Comparison of ENCODE assay signal across 9 cellular contexts in the genomic region with DNA sequence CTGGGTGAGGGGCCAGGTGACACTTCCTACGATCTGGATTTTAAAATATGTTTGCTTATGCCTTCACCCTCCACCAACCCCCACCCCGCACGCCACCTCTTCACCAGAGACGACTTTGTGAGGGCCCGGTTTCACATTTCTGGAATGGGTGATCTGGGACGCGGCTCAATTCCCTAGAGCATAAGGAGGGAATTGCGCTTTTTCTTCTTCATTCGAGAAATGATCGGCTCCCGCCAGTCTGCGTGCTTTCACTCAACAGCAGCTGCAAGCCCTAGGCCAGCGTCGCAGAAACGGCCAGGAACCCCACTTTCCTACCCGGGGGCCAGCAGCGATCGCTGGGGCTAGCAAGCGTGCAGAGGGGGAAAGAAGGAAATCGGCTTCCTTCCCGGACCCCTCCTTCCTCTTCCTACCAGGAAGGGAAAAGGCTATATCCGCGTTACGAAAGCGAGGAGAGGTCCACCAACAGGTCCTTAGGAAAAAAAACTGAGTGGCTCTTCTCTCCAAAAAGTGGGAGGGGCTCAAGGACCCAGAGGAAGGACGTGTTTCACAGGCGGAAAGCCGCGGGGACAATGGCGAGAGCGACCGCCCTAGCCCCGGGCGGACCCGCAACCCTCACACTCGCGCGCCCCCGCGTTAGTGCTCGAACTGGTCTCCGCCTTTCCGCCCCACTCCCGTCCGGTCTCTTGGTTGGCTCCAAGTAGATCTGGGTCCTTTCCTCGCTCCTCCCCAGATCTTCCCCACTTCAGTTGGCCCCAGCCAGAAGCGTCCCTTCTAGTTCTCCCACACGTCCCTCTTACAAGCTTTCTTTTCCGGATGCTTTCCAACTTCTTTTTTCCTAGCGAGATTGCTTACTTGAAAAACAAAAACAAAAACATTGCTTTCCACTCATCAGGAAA. TPM values are rescaled to one million over a fixed set of nuclear protein-coding genes. Genes with fewer than 3 reads are reported as not detected.
DNase-seq lines count a peak whose midpoint lies in the region; ATAC-seq and TF ChIP-seq lines count a peak whose summit lies in the region.
"Had no signal": no experiment of that assay in that cellular context is flagged by ENCODE, and none has a peak within 500 bp of the region (broad histone marks: within the 10 kb centered on the region; RNA-seq: fewer than 3 reads in every experiment).

No MANE protein-coding gene starts in this region.

- peaks cover 36% of the 10 kb centered on the region for H3K4me1 Mint-ChIP-seq in activated T-cell treated with anti-CD3 and anti-CD28 coated beads, Interleukin-2, amount 50 U/mL, for 24 hours (ENCODE audit: low read depth)
- peaks cover 29% of the 10 kb centered on the region for H3K4me1 Mint-ChIP-seq in T-helper 17 cell

- under 1% methylated on average over 47 of the region's 50 CpGs for WGBS in suprapubic skin

- peak in 1 of 2 donors; percentile 68 for TF ChIP-seq POLR2A in suprapubic skin (IDR thresholded peaks at IDR 0.05)

- H3K27ac Mint-ChIP-seq in activated T-cell treated with anti-CD3 and anti-CD28 coated beads, Interleukin-2, amount 50 U/mL, for 24 hours, result no peak overlapping the region
- H3K27ac Mint-ChIP-seq in T-helper 17 cell, result no peak overlapping the region

- TF ChIP-seq EP300 in suprapubic skin (IDR thresholded peaks at IDR 0.05), result no peak

- peaks cover 32% of the 10 kb centered on the region for H3K4me1 ChIP-seq in suprapubic skin

- no peaks in the 10 kb centered on the region for H3K36me3 Mint-ChIP-seq in activated T-cell treated with anti-CD3 and anti-CD28 coated beads, Interleukin-2, amount 50 U/mL, for 24 hours (ENCODE audit: low read depth)
- H3K36me3 Mint-ChIP-seq in T-helper 17 cell (ENCODE audit: low read depth), result peaks cover 14% of the 10 kb centered on the region

- H3K4me3 Mint-ChIP-seq in activated T-cell treated with anti-CD3 and anti-CD28 coated beads, Interleukin-2, amount 50 U/mL, for 24 hours, result peak overlapping the region; percentile 65
- H3K4me3 Mint-ChIP-seq in T-helper 17 cell, result peak overlapping the region; percentile 85

- H3K9me3 ChIP-seq in T-helper 17 cell (ENCODE audit: control insufficient read depth, low read length, poor library complexity, severe bottlenecking), result no peaks in the 10 kb centered on the region
- no peaks in the 10 kb centered on the region for H3K9me3 ChIP-seq in suprapubic skin
- H3K9me3 ChIP-seq: neutrophil had no signal

- peak overlapping the region; percentile 90 for H3K27ac ChIP-seq in suprapubic skin
- H3K27ac ChIP-seq: neutrophil had no signal

- TF ChIP-seq CTCF in suprapubic skin (IDR thresholded peaks at IDR 0.05), result no peak

- H3K27me3 ChIP-seq in suprapubic skin, result no peaks in the 10 kb centered on the region

- DNase-seq in activated T-cell treated with anti-CD3 and anti-CD28 coated beads, Interleukin-2, amount 50 U/mL, for 24 hours, result peak; percentile 32
- no peak for DNase-seq in activated T-cell treated with anti-CD3 and anti-CD28 coated beads, Interleukin-2, amount 50 U/mL, for 1 hour
- DNase-seq in T-helper 17 cell (no peak), epidermal melanocyte (ENCODE audit: insufficient read length, low spot score) (peak; percentile 46), medulla oblongata (ENCODE audit: extremely low spot score) (peak; percentile 83), suprapubic skin (ENCODE audit: low spot score in 2 of 2) (peak; percentile 93), HT-29 (ENCODE audit: low spot score) (no peak)

- no peaks in the 10 kb centered on the region for H3K36me3 ChIP-seq in suprapubic skin
- H3K36me3 ChIP-seq: neutrophil had no signal

- no peaks in the 10 kb centered on the region for H3K9me3 Mint-ChIP-seq in activated T-cell treated with anti-CD3 and anti-CD28 coated beads, Interleukin-2, amount 50 U/mL, for 24 hours

- peak overlapping the region; percentile 82 for H3K4me3 ChIP-seq in suprapubic skin

- H3K27me3 Mint-ChIP-seq in activated T-cell treated with anti-CD3 and anti-CD28 coated beads, Interleukin-2, amount 50 U/mL, for 24 hours, result peaks cover 80% of the 10 kb centered on the region
- peaks cover 67% of the 10 kb centered on the region for H3K27me3 Mint-ChIP-seq in T-helper 17 cell

- ATAC-seq in T-helper 17 cell, result no peak
- no peak for ATAC-seq in GM18861 (IDR thresholded peaks at IDR 0.05; ENCODE audit: unreplicated experiment)

RNA-seq across cellular contexts. Expression of a gene that starts 1.1 kb away (rescaled TPM):
- total RNA-seq in T-helper 17 cell, result not detected
- 10 to 100 TPM; 21.2 to 29.2 (median 22.5) TPM for total RNA-seq in suprapubic skin
- not detected in 2 replicates for total RNA-seq in HT-29 (2014; rRNA removed; shearing (Covaris generic))

Comparison
In these comparisons a context has a peak if more than half of its experiments do, and no peak if none do; other contexts are left out.
1. DNase-seq: peak in activated T-cell treated with anti-CD3 and anti-CD28 coated beads, Interleukin-2, amount 50 U/mL, for 24 hours (single experiment), epidermal melanocyte (single experiment), medulla oblongata (single experiment) and suprapubic skin (2 of 2); none in activated T-cell treated with anti-CD3 and anti-CD28 coated beads, Interleukin-2, amount 50 U/mL, for 1 hour (single experiment), T-helper 17 cell (0 of 3) and HT-29 (single experiment).
2. RNA of a gene that starts 1.1 kb away (total RNA-seq): 21.2 to 29.2 TPM in suprapubic skin; not detected in T-helper 17 cell and not detected in HT-29; every median in the first group is over 10 times any median in the second.